ENCODE assay signal across 8 cellular contexts in the genomic region with DNA sequence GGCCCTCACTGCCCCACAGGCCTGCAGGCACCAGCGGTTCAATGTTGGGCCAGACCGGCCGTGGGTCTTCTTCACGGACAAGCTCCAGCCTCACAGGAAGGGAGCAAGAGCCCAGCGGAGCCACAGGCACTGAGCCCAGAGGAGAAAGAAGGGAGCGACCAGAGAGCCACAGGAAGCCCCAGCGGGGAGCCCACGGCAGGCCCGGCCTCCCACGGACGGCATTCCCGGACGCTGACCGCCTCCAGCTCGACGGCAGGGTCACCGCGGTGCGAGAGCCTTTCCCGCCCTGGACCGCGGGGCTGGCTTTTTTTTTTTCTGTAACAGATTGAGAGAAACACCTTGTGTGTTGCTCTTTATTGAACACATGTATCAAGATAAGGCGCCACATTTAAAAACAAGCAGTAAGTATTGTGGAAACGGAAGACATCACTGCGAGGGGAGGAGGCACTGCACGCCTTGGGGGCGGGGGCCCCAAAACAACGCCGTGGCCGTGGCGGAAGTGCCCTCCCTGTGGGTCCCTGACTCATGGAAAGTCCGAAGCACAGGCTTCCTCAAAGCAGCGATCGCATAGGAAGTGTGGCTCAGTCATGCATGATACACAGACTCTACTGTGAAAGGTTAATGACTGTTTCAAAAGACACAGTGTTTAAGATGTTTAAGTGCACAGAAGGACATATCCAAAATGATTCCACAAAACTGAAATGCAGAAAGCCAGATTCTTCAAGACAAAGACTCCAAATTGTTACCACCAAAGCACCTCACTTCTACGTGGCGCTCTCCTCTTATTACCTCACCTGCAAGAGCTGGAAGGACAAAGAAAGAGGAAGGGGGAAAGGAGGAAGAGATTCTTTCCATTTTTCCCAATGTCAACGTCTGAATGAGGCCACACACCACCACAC. TPM values are rescaled to one million over a fixed set of nuclear protein-coding genes. Genes with fewer than 3 reads are reported as not detected.
DNase-seq lines count a peak whose midpoint lies in the region; ATAC-seq and TF ChIP-seq lines count a peak whose summit lies in the region.

No MANE protein-coding gene starts in this region.

- H3K27me3 ChIP-seq in CD4-positive, alpha-beta memory T cell (ENCODE audit: insufficient read depth, low read length): no peaks in the 10 kb centered on the region
- H3K27me3 ChIP-seq in dorsolateral prefrontal cortex: no peaks in the 10 kb centered on the region

- H3K36me3 Mint-ChIP-seq in CD4-positive, alpha-beta memory T cell: peaks cover 44 to 55% of the 10 kb centered on the region in 2 donors

- CTCF ChIA-PET in CD4-positive, alpha-beta memory T cell (lab: Charles Lee; ENCODE audit: partially characterized antibody): interaction anchor here (1.0 to 5.3 kb wide), 7 partner anchors 12 to 97 kb away, joined by 3 to 32 read pairs (median 4); no protein-coding TSS in a partner anchor

- H3K27ac ChIP-seq in CD4-positive, alpha-beta memory T cell (ENCODE audit: low read depth, low read length): peak overlapping the region; percentile 74
- H3K27ac ChIP-seq in dorsolateral prefrontal cortex: peak overlapping the region in 30 of 59 donors; percentile 2 to 89 (median 38)

- peak overlapping the region; percentile 87 to 100 (median 95) for H3K27ac Mint-ChIP-seq in CD4-positive, alpha-beta memory T cell

- H3K9me3 ChIP-seq in CD4-positive, alpha-beta memory T cell (ENCODE audit: control insufficient read depth in 1 of 2, low read length in 2 of 2): no peaks in the 10 kb centered on the region

- peaks cover 43 to 76% (median 65%) of the 10 kb centered on the region in 4 donors for H3K4me1 Mint-ChIP-seq in CD4-positive, alpha-beta memory T cell

- DNase-seq in CD4-positive, alpha-beta memory T cell: peak; percentile 83 to 96 (median 84)
- DNase-seq in HUDEP-2 (lab: John Stamatoyannopoulos, UW; ENCODE audit: unreplicated experiment in 76 of 76): peak in 45 of 76 experiments; percentile 3 to 65 (median 36)
- peak; percentile 92 to 93 for DNase-seq in activated CD4-positive, alpha-beta T cell treated with anti-CD3 and anti-CD28 coated beads for 4 hours
- no peak for DNase-seq in dorsolateral prefrontal cortex
- DNase-seq in mucosa of gallbladder (ENCODE audit: low spot score): peak; percentile 71
- peak; percentile 83 for DNase-seq in stimulated activated CD8-positive, alpha-beta memory T cell treated with anti-CD3 and anti-CD28 coated beads, Interleukin-7, amount 100 ng/mL, for 24 hours (ENCODE audit: low read depth)
- DNase-seq in NCI-H69 (lab: John Stamatoyannopoulos, UW): no peak

- H3K4me1 ChIP-seq in CD4-positive, alpha-beta memory T cell (ENCODE audit: insufficient read depth, low read length): peaks cover 65% of the 10 kb centered on the region

- H3K36me3 ChIP-seq in CD4-positive, alpha-beta memory T cell (ENCODE audit: insufficient read depth, low read length): peaks cover 13% of the 10 kb centered on the region

- H3K4me3 ChIP-seq in CD4-positive, alpha-beta memory T cell (ENCODE audit: low read length in 2 of 2): peak overlapping the region; percentile 92 to 93
- peak overlapping the region in 23 of 59 donors; percentile 2 to 86 (median 16) for H3K4me3 ChIP-seq in dorsolateral prefrontal cortex

- peak; percentile 67 for ATAC-seq in GM21447 (IDR thresholded peaks at IDR 0.05; ENCODE audit: unreplicated experiment)

- POLR2A ChIA-PET in CD4-positive, alpha-beta memory T cell (lab: Charles Lee; ENCODE audit: partially characterized antibody): interaction anchor here (0.6 to 9.5 kb wide), 13 partner anchors 10 to 97 kb away, joined by 3 to 170 read pairs (median 10); partner anchors contain the start of gene CFAP97D2

- intact Hi-C loops in CD4-positive, alpha-beta memory T cell (cut with micrococcal nuclease): loop anchor here (1.0 to 5.0 kb wide), 5 partner anchors 13 to 64 kb away; no protein-coding TSS in a partner anchor
- intact Hi-C loops in dorsolateral prefrontal cortex (cut with DNase I): no loop called here

- no peaks in the 10 kb centered on the region for H3K27me3 Mint-ChIP-seq in CD4-positive, alpha-beta memory T cell

- peak overlapping the region; percentile 84 to 100 (median 100) for H3K4me3 Mint-ChIP-seq in CD4-positive, alpha-beta memory T cell

- no peak for TF ChIP-seq CTCF in dorsolateral prefrontal cortex (IDR thresholded peaks at IDR 0.05 in 54 of 56, conservative IDR thresholded peaks at IDR 0.05 in 2 of 56; ENCODE audit: low read depth in 1 of 56, partially characterized antibody in 56 of 56)

- peaks cover 0 to 4% (median 0%) of the 10 kb centered on the region in 8 donors for H3K9me3 Mint-ChIP-seq in CD4-positive, alpha-beta memory T cell

RNA-seq across cellular contexts. Expression of gene RASA3, which starts 3.5 kb away (rescaled TPM):
- 100 to 1,000 TPM; 171 to 174 TPM for total RNA-seq in CD4-positive, alpha-beta memory T cell
- polyA plus RNA-seq in CD4-positive, alpha-beta memory T cell: 100 to 1,000 TPM in 1 of 2 donors, 10 to 100 TPM in 1; 65.5 to 141 TPM
- 10 to 100 TPM; 31.0 to 93.4 (median 44.7) TPM for total RNA-seq in dorsolateral prefrontal cortex
- total RNA-seq in mucosa of gallbladder: 11.7 TPM

RNA-seq across cellular contexts. Expression of gene CFAP97D2, which starts 50.2 kb away (rescaled TPM):
- total RNA-seq in CD4-positive, alpha-beta memory T cell: not detected
- not detected for polyA plus RNA-seq in CD4-positive, alpha-beta memory T cell
- total RNA-seq in dorsolateral prefrontal cortex: 1 to 10 TPM in 35 of 120 experiments, under 1 TPM in 16, not detected in 69; 0.46 to 3.7 (median 1.3) TPM
- total RNA-seq in mucosa of gallbladder: not detected

Comparison
In these comparisons a context has a peak if more than half of its experiments do, and no peak if none do; other contexts are left out.
1. DNase-seq: peak in CD4-positive, alpha-beta memory T cell (5 of 5), HUDEP-2 (45 of 76), activated CD4-positive, alpha-beta T cell treated with anti-CD3 and anti-CD28 coated beads for 4 hours (2 of 2), mucosa of gallbladder (single experiment) and stimulated activated CD8-positive, alpha-beta memory T cell treated with anti-CD3 and anti-CD28 coated beads, Interleukin-7, amount 100 ng/mL, for 24 hours (single experiment); none in dorsolateral prefrontal cortex (0 of 10) and NCI-H69 (single experiment).